ENCODE assay signal across 1 cellular context in the genomic region with DNA sequence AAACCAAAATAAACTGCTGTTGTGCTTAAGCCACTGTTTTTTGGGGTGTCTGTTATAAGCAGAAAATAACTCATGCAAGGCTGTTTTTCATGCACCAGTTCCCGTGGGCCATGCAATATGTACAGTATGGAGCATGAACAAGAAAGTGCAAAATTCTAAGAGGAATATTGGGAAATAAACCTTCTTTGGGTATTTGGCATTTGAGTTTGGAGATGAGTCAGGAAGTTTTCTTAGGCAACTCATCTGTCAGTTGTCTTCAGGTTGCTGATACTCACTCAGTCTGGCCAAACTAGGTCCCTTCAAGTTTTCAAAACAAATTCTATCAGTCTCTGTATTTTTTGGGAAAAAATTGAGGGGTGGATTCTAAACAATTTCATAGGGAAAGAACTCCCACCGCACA.
TF ChIP-seq lines count a peak whose summit lies in the region.

No MANE protein-coding gene starts in this region.

TF ChIP-seq in GM12878, 131 proteins besides CTCF, POLR2A, EP300 and RAD21 (continued from another document):
- TF ChIP-seq ELK1 (IDR thresholded peaks at IDR 0.05; ENCODE audit: low read depth, low read length): no peak
- no peak for TF ChIP-seq HDAC6 (IDR thresholded peaks at IDR 0.05; ENCODE audit: unreplicated experiment)
- TF ChIP-seq, protein P1, sequence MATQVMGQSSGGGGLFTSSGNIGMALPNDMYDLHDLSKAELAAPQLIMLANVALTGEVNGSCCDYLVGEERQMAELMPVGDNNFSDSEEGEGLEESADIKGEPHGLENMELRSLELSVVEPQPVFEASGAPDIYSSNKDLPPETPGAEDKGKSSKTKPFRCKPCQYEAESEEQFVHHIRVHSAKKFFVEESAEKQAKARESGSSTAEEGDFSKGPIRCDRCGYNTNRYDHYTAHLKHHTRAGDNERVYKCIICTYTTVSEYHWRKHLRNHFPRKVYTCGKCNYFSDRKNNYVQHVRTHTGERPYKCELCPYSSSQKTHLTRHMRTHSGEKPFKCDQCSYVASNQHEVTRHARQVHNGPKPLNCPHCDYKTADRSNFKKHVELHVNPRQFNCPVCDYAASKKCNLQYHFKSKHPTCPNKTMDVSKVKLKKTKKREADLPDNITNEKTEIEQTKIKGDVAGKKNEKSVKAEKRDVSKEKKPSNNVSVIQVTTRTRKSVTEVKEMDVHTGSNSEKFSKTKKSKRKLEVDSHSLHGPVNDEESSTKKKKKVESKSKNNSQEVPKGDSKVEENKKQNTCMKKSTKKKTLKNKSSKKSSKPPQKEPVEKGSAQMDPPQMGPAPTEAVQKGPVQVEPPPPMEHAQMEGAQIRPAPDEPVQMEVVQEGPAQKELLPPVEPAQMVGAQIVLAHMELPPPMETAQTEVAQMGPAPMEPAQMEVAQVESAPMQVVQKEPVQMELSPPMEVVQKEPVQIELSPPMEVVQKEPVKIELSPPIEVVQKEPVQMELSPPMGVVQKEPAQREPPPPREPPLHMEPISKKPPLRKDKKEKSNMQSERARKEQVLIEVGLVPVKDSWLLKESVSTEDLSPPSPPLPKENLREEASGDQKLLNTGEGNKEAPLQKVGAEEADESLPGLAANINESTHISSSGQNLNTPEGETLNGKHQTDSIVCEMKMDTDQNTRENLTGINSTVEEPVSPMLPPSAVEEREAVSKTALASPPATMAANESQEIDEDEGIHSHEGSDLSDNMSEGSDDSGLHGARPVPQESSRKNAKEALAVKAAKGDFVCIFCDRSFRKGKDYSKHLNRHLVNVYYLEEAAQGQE (IDR thresholded peaks at IDR 0.05; ENCODE audit: low read depth, low read length): no peak
TF ChIP-seq in GM12878: peak in this region for 0.
